ENCODE assay signal across 8 cellular contexts in the genomic region with DNA sequence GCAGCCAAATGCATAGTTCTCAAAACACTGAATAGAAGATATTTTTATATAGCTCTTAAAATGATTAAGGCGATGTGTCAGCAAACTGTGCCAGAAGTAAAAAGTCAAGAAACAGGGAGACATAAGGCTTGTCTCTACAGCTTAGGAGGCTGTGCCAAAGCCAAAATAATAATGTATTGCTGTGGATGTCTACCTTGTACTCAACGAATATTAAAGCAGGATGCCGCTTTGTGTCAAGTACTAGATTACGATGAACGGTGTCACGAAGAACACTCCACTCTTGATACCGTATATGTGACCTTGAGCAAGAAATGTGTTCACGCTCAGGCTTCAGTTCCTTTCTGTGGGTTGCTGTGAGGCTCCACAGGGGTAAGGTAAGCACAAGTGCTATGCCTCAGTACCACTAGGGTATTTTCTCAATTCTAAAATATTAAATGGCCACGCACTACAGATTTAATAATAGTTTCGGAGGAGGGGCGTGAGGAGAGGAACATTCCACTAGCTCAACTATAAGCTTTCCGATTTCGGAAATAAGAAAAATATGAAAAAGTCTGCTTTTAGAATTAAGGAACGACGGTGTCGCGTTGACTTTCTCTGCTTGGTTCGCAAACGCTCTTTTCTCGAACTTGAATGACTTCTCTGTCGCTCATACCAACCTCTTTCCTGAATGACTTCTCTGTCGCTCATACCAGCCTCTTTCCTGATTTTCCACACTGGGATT. TPM values are rescaled to one million over a fixed set of nuclear protein-coding genes. Genes with fewer than 3 reads are reported as not detected.
DNase-seq lines count a peak whose midpoint lies in the region; ATAC-seq and TF ChIP-seq lines count a peak whose summit lies in the region.

No MANE protein-coding gene starts in this region.

- peak overlapping the region; percentile 53 to 96 (median 86) for H3K27ac ChIP-seq in heart left ventricle

- peak; percentile 61 for ATAC-seq in GM18505 (IDR thresholded peaks at IDR 0.05; ENCODE audit: unreplicated experiment)
- ATAC-seq in HG02870 (IDR thresholded peaks at IDR 0.05; ENCODE audit: unreplicated experiment): peak; percentile 58
- ATAC-seq in heart left ventricle: peak; percentile 5 to 32 (median 24)

- intact Hi-C loops in heart left ventricle (cut with DNase I): loop anchor here in 8 of 10 donors (5.0 to 10.0 kb wide), 4 partner anchors 55 to 382 kb away; partner anchors contain the start of genes ELMOD2 (in 3 of the 8), CLGN (in 1 of the 8) and TBC1D9 (in 1 of the 8)

- DNase-seq in AG10803 (ENCODE audit: low read depth): peak; percentile 12
- DNase-seq in NCI-H748 (lab: John Stamatoyannopoulos, UW; ENCODE audit: unreplicated experiment): peak; percentile 45
- DNase-seq in activated T-helper 9 cell treated with anti-CD3 and anti-CD28 coated beads, Interleukin-2, amount 50 U/mL, for 16 hours (ENCODE audit: low read depth): peak; percentile 0
- DNase-seq in heart left ventricle: peak in 1 of 5 donors; percentile 10
- peak; percentile 29 for DNase-seq in renal cortical epithelial cell (ENCODE audit: low read depth)
- DNase-seq in SW 1271 (lab: John Stamatoyannopoulos, UW): no peak

- no peaks in the 10 kb centered on the region for H3K27me3 ChIP-seq in heart left ventricle

- no peaks in the 10 kb centered on the region for H3K36me3 ChIP-seq in heart left ventricle

- TF ChIP-seq CTCF in AG10803 (conservative IDR thresholded peaks at IDR 0.05; ENCODE audit: low read length) (no peak; the same call in 1 of the 2 replicates), heart left ventricle (IDR thresholded peaks at IDR 0.05) (peak in 6 of 12 donors; percentile 4 to 46 (median 22))

- TF ChIP-seq POLR2A in GM18505 (IDR thresholded peaks at IDR 0.05; ENCODE audit: borderline replicate concordance, extremely low read depth, insufficient read depth, insufficient read length): no peak
- TF ChIP-seq POLR2A in heart left ventricle (IDR thresholded peaks at IDR 0.05): no peak

- no peaks in the 10 kb centered on the region for H3K9me3 ChIP-seq in heart left ventricle

- WGBS in heart left ventricle, 4 donors: 1 to 2% (median 2%) methylated on average over 22 of the region's 22 CpGs

- H3K4me1 ChIP-seq in heart left ventricle: peaks cover 0 to 45% (median 31%) of the 10 kb centered on the region in 12 donors

- H3K4me3 ChIP-seq in AG10803 (ENCODE audit: low read length): peak overlapping the region; percentile 82
- H3K4me3 ChIP-seq in heart left ventricle: peak overlapping the region; percentile 62 to 96 (median 84)

RNA-seq across cellular contexts. Expression of gene SCOC, which starts 0.7 kb away (rescaled TPM):
- total RNA-seq in heart left ventricle (10 to 100 TPM; 61.0 to 80.9 (median 70.3) TPM), renal cortical epithelial cell (121 and 130 TPM in 2 replicates)
- 10 to 100 TPM; 49.1 to 87.1 TPM for polyA plus RNA-seq in heart left ventricle

RNA-seq across cellular contexts. Expression of gene CLGN, which starts 54.7 kb away (rescaled TPM):
- total RNA-seq in heart left ventricle: 10 to 100 TPM; 52.6 to 86.4 (median 62.7) TPM
- 10 to 100 TPM; 29.0 to 41.6 TPM for polyA plus RNA-seq in heart left ventricle
- total RNA-seq in renal cortical epithelial cell: 2.0 and 4.7 TPM in 2 replicates

Comparison
In these comparisons a context has a peak if more than half of its experiments do, and no peak if none do; other contexts are left out.
1. DNase-seq: peak in AG10803 (single experiment), NCI-H748 (single experiment), activated T-helper 9 cell treated with anti-CD3 and anti-CD28 coated beads, Interleukin-2, amount 50 U/mL, for 16 hours (single experiment) and renal cortical epithelial cell (single experiment); none in SW 1271 (0 of 2).
2. Peak in every context shown above with its lines, with median percentiles within 50 percentile points of each other: ATAC-seq.